ENCODE assay signal across 18 cellular contexts in genomic region chr1:237390798-237391197, GRCh38.
"Had no signal": no experiment of that assay in that cellular context is flagged by ENCODE, and none has a peak within 500 bp of the region (broad histone marks: within the 10 kb centered on the region; RNA-seq: fewer than 3 reads in every experiment).

No MANE protein-coding gene starts in this region.

- ATAC-seq: activated CD4-positive, CD25-positive, alpha-beta regulatory T cell treated with anti-CD3 and anti-CD28 coated beads, Interleukin-2, amount 50 U/mL, for 24 hours; naive thymus-derived CD8-positive, alpha-beta T cell had no signal

- H3K27me3 ChIP-seq: dorsolateral prefrontal cortex, transverse colon, vagina had no signal

- H3K27ac ChIP-seq: dorsolateral prefrontal cortex, transverse colon, vagina had no signal

- H3K9me3 ChIP-seq: transverse colon, vagina had no signal

- H3K36me3 ChIP-seq: transverse colon, vagina had no signal

- H3K4me3 ChIP-seq: dorsolateral prefrontal cortex, transverse colon, vagina had no signal

- DNase-seq: activated CD4-positive, alpha-beta T cell treated with anti-CD3 and anti-CD28 coated beads, Interleukin-2, amount 50 U/mL, for 1 hour; activated CD8-positive, alpha-beta memory T cell treated with anti-CD3 and anti-CD28 coated beads for 24 hours; activated naive CD8-positive, alpha-beta T cell treated with anti-CD3 and anti-CD28 coated beads for 36 hours; aorta; dorsolateral prefrontal cortex; endodermal cell; erythroblast; glutamatergic neuron; hypothalamus; left ventricle myocardium superior; mesenchymal stem cell; naive thymus-derived CD8-positive, alpha-beta T cell; stimulated activated CD4-positive, alpha-beta T cell treated with anti-CD3 and anti-CD28 coated beads, Interleukin-15, amount 100 ng/mL, for 24 hours; stimulated activated CD4-positive, alpha-beta T cell treated with anti-CD3 and anti-CD28 coated beads, Interleukin-4, amount 100 ng/mL, for 24 hours; stimulated activated naive CD4-positive, alpha-beta T cell; transverse colon had no signal

- H3K4me1 ChIP-seq: transverse colon, vagina had no signal
